9 cellular contexts compared by ENCODE assay signal in the genomic region with DNA sequence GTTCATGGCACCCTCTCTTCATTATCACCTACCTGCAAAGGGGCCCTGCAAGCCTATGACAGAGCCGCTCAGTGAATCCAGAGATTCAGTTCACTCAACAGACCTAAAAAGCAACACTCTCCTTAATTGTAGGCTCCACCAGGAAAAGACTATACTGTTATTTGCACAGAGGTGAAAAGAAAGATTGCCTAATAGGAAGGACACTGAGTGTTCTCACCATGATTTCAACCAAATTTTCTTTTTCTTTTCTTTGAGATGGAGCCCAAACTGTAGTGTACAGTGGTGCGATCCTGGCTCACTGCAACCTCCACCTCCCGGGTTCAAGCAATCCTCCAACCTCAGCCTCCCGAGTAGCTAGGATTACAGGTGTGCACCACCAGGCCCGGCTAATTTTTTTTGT.
"Had no signal": no experiment of that assay in that cellular context is flagged by ENCODE, and none has a peak within 500 bp of the region (broad histone marks: within the 10 kb centered on the region; RNA-seq: fewer than 3 reads in every experiment).

No MANE protein-coding gene starts in this region.

- DNase-seq: H7, HFFc6, IMR-90, KG1 had no signal

- H3K4me2 ChIP-seq: GM23338 had no signal

- H3K4me3 ChIP-seq: GM23338, HAP-1, K562 had no signal

- H2AFZ ChIP-seq: GM23338 had no signal

- ATAC-seq: GM23338, HCT116, K562 had no signal

- H3K9me3 ChIP-seq: HAP-1 had no signal

- FAIRE-seq: HTR-8/SVneo, K562 had no signal
